20 cellular contexts compared by ENCODE assay signal in the genomic region with DNA sequence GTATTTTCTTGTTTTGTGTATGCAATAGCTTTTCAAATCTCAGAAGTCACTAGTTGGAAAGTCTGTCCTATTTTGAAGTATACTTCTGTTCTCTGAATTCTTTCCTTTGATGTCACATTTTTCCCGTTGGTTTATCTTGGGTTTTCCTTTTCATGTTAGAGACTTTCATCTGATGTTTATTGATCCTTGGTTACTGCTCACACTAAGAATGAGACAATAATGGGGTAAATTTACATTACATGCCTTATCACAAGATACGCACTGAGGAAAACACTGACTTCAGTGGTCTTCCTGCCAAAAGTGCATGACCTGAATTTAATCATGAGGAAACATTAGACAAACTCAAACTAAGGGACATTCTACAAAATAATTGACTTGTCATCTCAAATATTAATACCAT.
A peak's percentile ranks its signal among the peaks of the same experiment; 100 is the strongest.
DNase-seq lines count a peak whose midpoint lies in the region; ATAC-seq, FAIRE-seq and TF ChIP-seq lines count a peak whose summit lies in the region.
"Had no signal": no experiment of that assay in that cellular context is flagged by ENCODE, and none has a peak within 500 bp of the region (broad histone marks: within the 10 kb centered on the region; RNA-seq: fewer than 3 reads in every experiment).

No MANE protein-coding gene starts in this region.

- WGBS in HepG2 (ENCODE audit: low lambda C conversion rate) = 1% methylated on average over 2 of the region's 2 CpGs
- 35% methylated on average over 2 of the region's 2 CpGs for WGBS in right lobe of liver (ENCODE audit: insufficient coverage, low coverage, low lambda C conversion rate, missing lambda C conversion rate)

- no peak overlapping the region for H3K4me3 ChIP-seq in HepG2 (replicated peaks in 1 of 3; ENCODE audit: insufficient read depth in 1 of 3, low read depth in 2 of 3, low read length in 3 of 3)
- H3K4me3 ChIP-seq in right lobe of liver = no peak overlapping the region
- H3K4me3 ChIP-seq in WERI-Rb-1 (ENCODE audit: low read depth, low read length) = no peak overlapping the region
- H3K4me3 ChIP-seq: BLaER1, GM23248, HAP-1 had no signal

- TF ChIP-seq POLR2A in HepG2 (IDR thresholded peaks at IDR 0.05; ENCODE audit: insufficient read depth in 1 of 2, low read depth in 2 of 2, low read length in 2 of 2) (no peak), right lobe of liver (IDR thresholded peaks at IDR 0.05) (no peak)

- no peak for FAIRE-seq in HepG2 (lab: Jason Lieb, UNC)
- FAIRE-seq in islet of Langerhans (lab: Jason Lieb, UNC) = peak; percentile 21
- FAIRE-seq: A204.1, GM12892, H54 had no signal

- H3K4me2 ChIP-seq in HepG2 (ENCODE audit: low read depth, low read length) = peak overlapping the region; percentile 52
- H3K4me2 ChIP-seq: BLaER1 had no signal

- TF ChIP-seq CTCF in HepG2 (CRISPR knock-in tag; IDR thresholded peaks at IDR 0.05) (no peak), right lobe of liver (IDR thresholded peaks at IDR 0.05) (no peak), WERI-Rb-1 (IDR thresholded peaks at IDR 0.05; ENCODE audit: low read depth, low read length) (no peak)

- TF ChIP-seq EP300 in HepG2 (IDR thresholded peaks at IDR 0.05; ENCODE audit: low read depth in 2 of 2, low read length in 2 of 2) (peak in 1 of 2 experiments; percentile 98; a peak in 2 of 4 replicates), HepG2 (CRISPR knock-in tag; IDR thresholded peaks at IDR 0.05; ENCODE audit: borderline replicate concordance) (peak; percentile 98)

- H3K79me2 ChIP-seq in HepG2 (ENCODE audit: insufficient read depth, low read length) = no peaks in the 10 kb centered on the region

- POLR2A ChIA-PET in HepG2 (lab: Yijun Ruan, JAX) = interaction anchor here (1.2 to 1.5 kb wide), 2 partner anchors 58 to 63 kb away, joined by 4 to 8 read pairs; no protein-coding TSS in a partner anchor

- CTCF ChIA-PET in HepG2 (lab: Yijun Ruan, JAX; ENCODE audit: low intra/inter-chr PET ratio, low total read pairs) = no interaction called here

- ATAC-seq in HepG2 (no peak), right lobe of liver (no peak), HG02678 (IDR thresholded peaks at IDR 0.05; ENCODE audit: unreplicated experiment) (no peak), GM19467 (IDR thresholded peaks at IDR 0.05; ENCODE audit: unreplicated experiment) (no peak)
- ATAC-seq: CD8-positive, alpha-beta T cell had no signal

- no peaks in the 10 kb centered on the region for H3K9me3 ChIP-seq in HepG2 (ENCODE audit: low read length)
- H3K9me3 ChIP-seq in right lobe of liver = no peaks in the 10 kb centered on the region
- no peaks in the 10 kb centered on the region for H3K9me3 ChIP-seq in WERI-Rb-1 (ENCODE audit: severe bottlenecking)
- H3K9me3 ChIP-seq: BLaER1, HAP-1 had no signal

- no TSS peak for BruUV-seq in HepG2 (replicated peaks; lab: Mats Ljungman, UMichigan)

- peaks cover 79% of the 10 kb centered on the region for H3K4me1 ChIP-seq in HepG2 (ENCODE audit: insufficient read depth, low read length)
- H3K4me1 ChIP-seq in right lobe of liver = peaks cover 0 to 13% (median 0%) of the 10 kb centered on the region in 4 donors
- H3K4me1 ChIP-seq: BLaER1, HAP-1 had no signal

- H3K27ac ChIP-seq in HepG2 (ENCODE audit: extremely low read length, insufficient read depth, low read length) (peak overlapping the region; percentile 66), right lobe of liver (no peak overlapping the region), WERI-Rb-1 (peak overlapping the region; percentile 57; the same call in 1 of the 2 replicates)
- H3K27ac ChIP-seq: 22Rv1, BLaER1, C4-2B, GM23248 had no signal

- H3K9ac ChIP-seq in HepG2 (ENCODE audit: insufficient read depth, low read depth, low read length) = peak overlapping the region; percentile 20; the same call in 1 of the 2 replicates
- H3K9ac ChIP-seq: BLaER1, GM23248 had no signal

- H3K27me3 ChIP-seq in HepG2 (ENCODE audit: control insufficient read depth in 1 of 2, insufficient read depth in 2 of 2, low read length in 2 of 2) (no peaks in the 10 kb centered on the region), right lobe of liver (peaks cover 0 to 3% of the 10 kb centered on the region in 2 donors), WERI-Rb-1 (ENCODE audit: insufficient read depth, low read depth, severe bottlenecking) (no peaks in the 10 kb centered on the region)
- H3K27me3 ChIP-seq: BLaER1 had no signal

- DNase-seq in HepG2 (ENCODE audit: low spot score) (peak; percentile 94), right lobe of liver (no peak), WERI-Rb-1 (no peak), H4 (ENCODE audit: low spot score) (no peak)
- DNase-seq: CD4-positive, CD25-positive, alpha-beta regulatory T cell; CD8-positive, alpha-beta T cell; DMS79 treated with DMSO at 0.1 percent for 48 hours; GF-D8; GM23248; HFFc6 had no signal

- H4K20me1 ChIP-seq in HepG2 (ENCODE audit: insufficient read depth, low read length) = no peaks in the 10 kb centered on the region
- H4K20me1 ChIP-seq: BLaER1 had no signal

- H3K36me3 ChIP-seq in HepG2 (replicated peaks in 1 of 2; ENCODE audit: control insufficient read depth in 1 of 2, insufficient read depth in 2 of 2, low read length in 2 of 2) (no peaks in the 10 kb centered on the region), right lobe of liver (no peaks in the 10 kb centered on the region), WERI-Rb-1 (no peaks in the 10 kb centered on the region)
- H3K36me3 ChIP-seq: BLaER1, HAP-1 had no signal

- TF ChIP-seq RAD21 in HepG2 (CRISPR knock-in tag; IDR thresholded peaks at IDR 0.05) = no peak

- in situ Hi-C loops in HepG2 (cut with HindIII; ENCODE audit: extremely low pct_ligation_motif_present, low pct_unique_long_range_greater_than_20kb) = loop anchor here (5.0 kb wide), 1 partner anchor 38 kb away; no protein-coding TSS in a partner anchor

- no peak overlapping the region for H2AFZ ChIP-seq in HepG2 (ENCODE audit: low read length)
- H2AFZ ChIP-seq: GM23248 had no signal

- intact Hi-C loops in HepG2 (cut with micrococcal nuclease; ENCODE audit: unreplicated experiment) = no loop called here
- intact Hi-C loops in right lobe of liver (cut with DNase I) = no loop called here

TF ChIP-seq in HepG2, 621 proteins besides CTCF, POLR2A, EP300 and RAD21 (continues in another document):
- TF ChIP-seq KDM1A (CRISPR knock-in tag; IDR thresholded peaks at IDR 0.05) = 0 out of 2 replicates have a peak, but pooled peaks have one; percentile 35
- TF ChIP-seq, protein P1, sequence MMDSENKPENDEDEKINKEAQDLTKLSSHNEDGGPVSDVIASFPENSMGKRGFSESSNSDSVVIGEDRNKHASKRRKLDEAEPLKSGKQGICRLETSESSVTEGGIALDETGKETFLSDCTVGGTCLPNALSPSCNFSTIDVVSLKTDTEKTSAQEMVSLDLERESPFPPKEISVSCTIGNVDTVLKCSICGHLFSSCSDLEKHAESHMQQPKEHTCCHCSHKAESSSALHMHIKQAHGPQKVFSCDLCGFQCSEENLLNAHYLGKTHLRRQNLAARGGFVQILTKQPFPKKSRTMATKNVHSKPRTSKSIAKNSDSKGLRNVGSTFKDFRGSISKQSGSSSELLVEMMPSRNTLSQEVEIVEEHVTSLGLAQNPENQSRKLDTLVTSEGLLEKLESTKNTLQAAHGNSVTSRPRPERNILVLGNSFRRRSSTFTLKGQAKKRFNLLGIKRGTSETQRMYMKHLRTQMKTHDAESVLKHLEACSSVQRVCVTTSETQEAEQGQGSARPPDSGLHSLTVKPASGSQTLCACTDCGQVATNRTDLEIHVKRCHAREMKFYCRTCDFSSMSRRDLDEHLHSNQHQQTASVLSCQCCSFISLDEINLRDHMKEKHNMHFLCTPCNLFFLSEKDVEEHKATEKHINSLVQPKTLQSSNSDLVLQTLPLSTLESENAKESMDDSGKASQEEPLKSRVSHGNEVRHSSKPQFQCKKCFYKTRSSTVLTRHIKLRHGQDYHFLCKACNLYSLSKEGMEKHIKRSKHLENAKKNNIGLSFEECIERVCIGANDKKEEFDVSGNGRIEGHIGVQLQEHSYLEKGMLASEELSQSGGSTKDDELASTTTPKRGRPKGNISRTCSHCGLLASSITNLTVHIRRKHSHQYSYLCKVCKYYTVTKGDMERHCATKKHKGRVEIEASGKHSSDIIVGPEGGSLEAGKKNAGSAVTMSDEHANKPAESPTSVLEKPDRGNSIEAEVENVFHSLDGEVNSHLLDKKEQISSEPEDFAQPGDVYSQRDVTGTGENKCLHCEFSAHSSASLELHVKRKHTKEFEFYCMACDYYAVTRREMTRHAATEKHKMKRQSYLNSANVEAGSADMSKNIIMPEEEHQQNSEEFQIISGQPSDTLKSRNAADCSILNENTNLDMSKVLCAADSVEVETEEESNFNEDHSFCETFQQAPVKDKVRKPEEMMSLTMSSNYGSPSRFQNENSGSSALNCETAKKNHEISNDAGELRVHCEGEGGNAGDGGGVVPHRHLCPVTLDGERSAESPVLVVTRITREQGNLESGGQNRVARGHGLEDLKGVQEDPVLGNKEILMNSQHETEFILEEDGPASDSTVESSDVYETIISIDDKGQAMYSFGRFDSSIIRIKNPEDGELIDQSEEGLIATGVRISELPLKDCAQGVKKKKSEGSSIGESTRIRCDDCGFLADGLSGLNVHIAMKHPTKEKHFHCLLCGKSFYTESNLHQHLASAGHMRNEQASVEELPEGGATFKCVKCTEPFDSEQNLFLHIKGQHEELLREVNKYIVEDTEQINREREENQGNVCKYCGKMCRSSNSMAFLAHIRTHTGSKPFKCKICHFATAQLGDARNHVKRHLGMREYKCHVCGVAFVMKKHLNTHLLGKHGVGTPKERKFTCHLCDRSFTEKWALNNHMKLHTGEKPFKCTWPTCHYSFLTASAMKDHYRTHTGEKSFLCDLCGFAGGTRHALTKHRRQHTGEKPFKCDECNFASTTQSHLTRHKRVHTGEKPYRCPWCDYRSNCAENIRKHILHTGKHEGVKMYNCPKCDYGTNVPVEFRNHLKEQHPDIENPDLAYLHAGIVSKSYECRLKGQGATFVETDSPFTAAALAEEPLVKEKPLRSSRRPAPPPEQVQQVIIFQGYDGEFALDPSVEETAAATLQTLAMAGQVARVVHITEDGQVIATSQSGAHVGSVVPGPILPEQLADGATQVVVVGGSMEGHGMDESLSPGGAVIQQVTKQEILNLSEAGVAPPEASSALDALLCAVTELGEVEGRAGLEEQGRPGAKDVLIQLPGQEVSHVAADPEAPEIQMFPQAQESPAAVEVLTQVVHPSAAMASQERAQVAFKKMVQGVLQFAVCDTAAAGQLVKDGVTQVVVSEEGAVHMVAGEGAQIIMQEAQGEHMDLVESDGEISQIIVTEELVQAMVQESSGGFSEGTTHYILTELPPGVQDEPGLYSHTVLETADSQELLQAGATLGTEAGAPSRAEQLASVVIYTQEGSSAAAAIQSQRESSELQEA (CRISPR knock-in tag; IDR thresholded peaks at IDR 0.05; ENCODE audit: not compliant biosample characterization) = no peak
- no peak for TF ChIP-seq NAIF1 (CRISPR knock-in tag; IDR thresholded peaks at IDR 0.05; ENCODE audit: borderline replicate concordance)
- no peak for TF ChIP-seq RFXANK (CRISPR knock-in tag; IDR thresholded peaks at IDR 0.05)

Comparison
In these comparisons a context has a peak if more than half of its experiments do, and no peak if none do; other contexts are left out.
1. H3K27ac ChIP-seq: peak in HepG2 (single experiment) and WERI-Rb-1 (single experiment); none in right lobe of liver (0 of 3).